20 cellular contexts compared by ENCODE assay signal in genomic region chr12:133124674-133125073, GRCh38. TPM values are rescaled to one million over a fixed set of nuclear protein-coding genes. Genes with fewer than 3 reads are reported as not detected.
A peak's percentile ranks its signal among the peaks of the same experiment; 100 is the strongest.
DNase-seq lines count a peak whose midpoint lies in the region; FAIRE-seq and TF ChIP-seq lines count a peak whose summit lies in the region.
"Had no signal": no experiment of that assay in that cellular context is flagged by ENCODE, and none has a peak within 500 bp of the region (broad histone marks: within the 10 kb centered on the region; RNA-seq: fewer than 3 reads in every experiment).

No MANE protein-coding gene starts in this region.

- no peak overlapping the region for H3K9ac ChIP-seq in HUES64 (ENCODE audit: low read depth, low read length)
- no peak overlapping the region for H3K9ac ChIP-seq in subcutaneous abdominal adipose tissue (ENCODE audit: low read length in 5 of 5)
- H3K9ac ChIP-seq: GM23248 had no signal

- no peak for DNase-seq in CD8-positive, alpha-beta memory T cell
- no peak for DNase-seq in stimulated activated CD4-positive, alpha-beta T cell treated with anti-CD3 and anti-CD28 coated beads, Interleukin-4, amount 100 ng/mL, for 1 hour
- DNase-seq in activated CD8-positive, alpha-beta memory T cell treated with anti-CD3 and anti-CD28 coated beads, Interleukin-2, amount 50 U/mL, for 48 hours = no peak
- DNase-seq in H54 (ENCODE audit: insufficient read length, low spot score) = no peak
- DNase-seq: ACHN; BE2C; C1 segment of cervical spinal cord; CD4-positive, alpha-beta T cell; DMS153; DMS79; GF-D8; GM23248; HCEC 1CT; HFFc6; KG1 had no signal

- peaks cover 24 to 79% (median 73%) of the 10 kb centered on the region in 3 donors for H3K36me3 Mint-ChIP-seq in CD8-positive, alpha-beta memory T cell

- H3K36me3 ChIP-seq in CD8-positive, alpha-beta memory T cell (ENCODE audit: insufficient read depth, low read length) = peaks cover 21% of the 10 kb centered on the region
- H3K36me3 ChIP-seq in HUES64 (ENCODE audit: insufficient read depth, low read length) (peaks cover 89% of the 10 kb centered on the region), muscle layer of duodenum (ENCODE audit: control insufficient read depth in 1 of 2, insufficient read depth in 2 of 2, low read length in 2 of 2) (peaks cover 28 to 86% of the 10 kb centered on the region in 2 donors), subcutaneous abdominal adipose tissue (ENCODE audit: control insufficient read depth in 5 of 5, insufficient read depth in 5 of 5, low read length in 5 of 5) (peaks cover 21 to 34% (median 27%) of the 10 kb centered on the region in 5 donors)

- no peak overlapping the region for H3K27ac ChIP-seq in CD8-positive, alpha-beta memory T cell (ENCODE audit: low read depth, low read length)
- H3K27ac ChIP-seq in HUES64 (ENCODE audit: low read depth, low read length) (no peak overlapping the region), muscle layer of duodenum (ENCODE audit: low read length) (no peak overlapping the region), subcutaneous abdominal adipose tissue (ENCODE audit: low read depth, low read length) (no peak overlapping the region)
- H3K27ac ChIP-seq: GM23248 had no signal

- peak overlapping the region in 2 of 8 donors; percentile 36 to 61 for H3K27ac Mint-ChIP-seq in CD8-positive, alpha-beta memory T cell
- H3K27ac Mint-ChIP-seq: CD4-positive, alpha-beta T cell; HFFc6 had no signal

- TF ChIP-seq POLR2A in H54 (IDR thresholded peaks at IDR 0.05; ENCODE audit: low read depth, low read length) = no peak

- peaks cover 4 to 9% (median 8%) of the 10 kb centered on the region in 3 donors for H3K4me1 Mint-ChIP-seq in CD8-positive, alpha-beta memory T cell

- no peaks in the 10 kb centered on the region for H3K27me3 Mint-ChIP-seq in CD8-positive, alpha-beta memory T cell
- H3K27me3 Mint-ChIP-seq: CD4-positive, alpha-beta T cell had no signal

- H3K27me3 ChIP-seq in CD8-positive, alpha-beta memory T cell (ENCODE audit: insufficient read depth, low read length, poor library complexity, severe bottlenecking) = no peaks in the 10 kb centered on the region
- no peaks in the 10 kb centered on the region for H3K27me3 ChIP-seq in HUES64 (ENCODE audit: insufficient read depth, low read length)
- H3K27me3 ChIP-seq in muscle layer of duodenum (ENCODE audit: low read depth, low read length) = no peaks in the 10 kb centered on the region
- H3K27me3 ChIP-seq in subcutaneous abdominal adipose tissue (ENCODE audit: control insufficient read depth in 5 of 5, insufficient read depth in 4 of 5, low read length in 5 of 5) = no peaks in the 10 kb centered on the region
- H3K27me3 ChIP-seq: BE2C had no signal

- WGBS in HUES64 = 97% methylated on average over 1 of the region's 2 CpGs

- peaks cover 44 to 95% (median 78%) of the 10 kb centered on the region in 5 donors for H3K9me3 Mint-ChIP-seq in CD8-positive, alpha-beta memory T cell

- peaks cover 69% of the 10 kb centered on the region for H3K9me3 ChIP-seq in CD8-positive, alpha-beta memory T cell (ENCODE audit: low read length)
- peaks cover 92% of the 10 kb centered on the region for H3K9me3 ChIP-seq in HUES64 (ENCODE audit: insufficient read depth, low read depth, low read length)
- peaks cover 70 to 71% of the 10 kb centered on the region in 2 donors for H3K9me3 ChIP-seq in muscle layer of duodenum (ENCODE audit: control insufficient read depth in 1 of 2, low read length in 2 of 2)
- peaks cover 59 to 94% (median 73%) of the 10 kb centered on the region in 5 donors for H3K9me3 ChIP-seq in subcutaneous abdominal adipose tissue (ENCODE audit: control insufficient read depth in 5 of 5, low read length in 5 of 5)

- CTCF ChIA-PET in CD8-positive, alpha-beta memory T cell (lab: Charles Lee) = no interaction called here

- H3K4me1 ChIP-seq in CD8-positive, alpha-beta memory T cell (ENCODE audit: insufficient read depth, low read length) = no peaks in the 10 kb centered on the region
- H3K4me1 ChIP-seq in HUES64 (ENCODE audit: insufficient read depth, low read length) (no peaks in the 10 kb centered on the region), muscle layer of duodenum (ENCODE audit: control insufficient read depth in 1 of 2, insufficient read depth in 2 of 2, low read length in 2 of 2) (no peaks in the 10 kb centered on the region), subcutaneous abdominal adipose tissue (ENCODE audit: control insufficient read depth in 5 of 5, insufficient read depth in 5 of 5, low read length in 5 of 5) (peaks cover 0 to 3% (median 2%) of the 10 kb centered on the region in 5 donors)
- H3K4me1 ChIP-seq: BE2C had no signal

- no peak overlapping the region for H3K4me3 Mint-ChIP-seq in CD8-positive, alpha-beta memory T cell
- H3K4me3 Mint-ChIP-seq: CD4-positive, alpha-beta T cell; HFFc6 had no signal

- peak overlapping the region; percentile 11 for H3K4me3 ChIP-seq in CD8-positive, alpha-beta memory T cell (ENCODE audit: low read length)
- H3K4me3 ChIP-seq in HUES64 (ENCODE audit: low read length) (peak overlapping the region; percentile 6; the same call in 1 of the 2 replicates), muscle layer of duodenum (ENCODE audit: low read depth in 1 of 2, low read length in 2 of 2) (peak overlapping the region; percentile 5 to 56), subcutaneous abdominal adipose tissue (ENCODE audit: low read depth in 1 of 5, low read length in 5 of 5) (peak overlapping the region in 3 of 5 donors; percentile 46 to 75 (median 48))
- H3K4me3 ChIP-seq: GM23248 had no signal

- no peak for FAIRE-seq in H54 (lab: Jason Lieb, UNC)
- FAIRE-seq: A204.1, HTR-8/SVneo had no signal

- POLR2A ChIA-PET in CD8-positive, alpha-beta memory T cell (lab: Charles Lee) = no interaction called here

RNA-seq across cellular contexts. Expression of gene ZNF891, which starts 5.4 kb away (rescaled TPM):
- total RNA-seq in CD8-positive, alpha-beta memory T cell = 1 to 10 TPM; 2.0 to 2.1 TPM
- polyA plus RNA-seq in CD8-positive, alpha-beta memory T cell = 0.69 TPM
- 1.0 TPM for polyA plus RNA-seq in HUES64 (2013, experiment 1 of 2)
- polyA plus RNA-seq in HUES64 (2013, experiment 2 of 2) = 1.0 TPM

RNA-seq across cellular contexts. Expression of gene ZNF10, which starts 5.8 kb away (rescaled TPM):
- total RNA-seq in CD8-positive, alpha-beta memory T cell = 1 to 10 TPM; 4.5 to 5.6 TPM
- 13.6 TPM for polyA plus RNA-seq in CD8-positive, alpha-beta memory T cell
- polyA plus RNA-seq in HUES64 (2013, experiment 1 of 2) = 6.9 TPM
- 6.1 TPM for polyA plus RNA-seq in HUES64 (2013, experiment 2 of 2)

RNA-seq across cellular contexts. Expression of gene ZNF140, which starts 44.0 kb away (rescaled TPM):
- total RNA-seq in CD8-positive, alpha-beta memory T cell = 10 to 100 TPM; 13.5 to 14.8 TPM
- 21.3 TPM for polyA plus RNA-seq in CD8-positive, alpha-beta memory T cell
- 12.6 TPM for polyA plus RNA-seq in HUES64 (2013, experiment 1 of 2)
- polyA plus RNA-seq in HUES64 (2013, experiment 2 of 2) = 14.5 TPM

RNA-seq across cellular contexts. Expression of gene ZNF268, which starts 56.6 kb away (rescaled TPM):
- total RNA-seq in CD8-positive, alpha-beta memory T cell = 10 to 100 TPM; 22.6 TPM
- 19.8 TPM for polyA plus RNA-seq in CD8-positive, alpha-beta memory T cell
- polyA plus RNA-seq in HUES64 (2013, experiment 1 of 2) = 17.4 TPM
- 15.8 TPM for polyA plus RNA-seq in HUES64 (2013, experiment 2 of 2)
